Comparison of ENCODE assay signal across 25 cellular contexts in the genomic region with DNA sequence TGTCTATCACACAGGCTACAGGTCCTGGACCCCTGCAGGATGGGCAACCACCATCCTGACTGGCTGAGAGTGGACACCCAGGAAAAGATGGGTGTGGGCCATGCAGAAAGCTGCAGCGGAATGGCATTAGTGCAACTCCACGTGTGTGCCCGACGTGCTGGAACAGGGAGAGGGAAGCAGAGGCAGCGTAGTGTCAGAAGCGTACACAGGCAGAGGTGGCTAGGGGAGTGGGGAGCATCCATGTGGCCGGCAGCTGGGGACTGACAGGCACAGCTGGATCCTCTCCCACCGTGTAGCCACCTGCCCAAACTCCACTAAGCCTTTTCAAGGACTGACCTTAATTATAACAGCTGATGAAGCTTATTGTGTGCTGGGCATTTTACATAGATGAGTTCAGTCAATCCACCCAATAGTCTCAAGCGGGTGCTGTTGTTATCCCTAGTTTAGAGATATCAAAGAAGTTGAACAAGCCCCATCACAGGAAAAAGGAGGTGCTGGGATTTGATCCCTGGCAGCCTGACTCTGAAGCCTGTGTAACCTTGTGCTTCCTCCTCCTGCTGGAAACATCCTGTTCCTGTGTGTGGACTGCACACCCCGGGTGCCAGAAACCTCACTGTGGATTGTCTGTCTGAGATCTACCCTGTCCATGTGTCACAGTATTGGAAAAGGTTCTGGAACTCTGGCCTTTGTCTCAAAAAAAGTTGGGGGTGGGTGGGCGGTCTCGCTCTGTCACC.
DNase-seq lines count a peak whose midpoint lies in the region; ATAC-seq, FAIRE-seq and TF ChIP-seq lines count a peak whose summit lies in the region.
"Had no signal": no experiment of that assay in that cellular context is flagged by ENCODE, and none has a peak within 500 bp of the region (broad histone marks: within the 10 kb centered on the region; RNA-seq: fewer than 3 reads in every experiment).

No MANE protein-coding gene starts in this region.

- no peak overlapping the region for H3K4me2 ChIP-seq in OCI-LY1 (ENCODE audit: low read length)
- peak overlapping the region; percentile 65 for H3K4me2 ChIP-seq in HepG2 (ENCODE audit: low read depth, low read length)
- H3K4me2 ChIP-seq: KMS-11 had no signal

- H3K79me2 ChIP-seq in OCI-LY1 (ENCODE audit: insufficient read depth, low read length): peaks cover 8% of the 10 kb centered on the region; the same call in 1 of the 2 replicates
- H3K79me2 ChIP-seq in HepG2 (ENCODE audit: insufficient read depth, low read length): peaks cover 65% of the 10 kb centered on the region
- H3K79me2 ChIP-seq: parathyroid adenoma had no signal

- peaks cover 5% of the 10 kb centered on the region for H3K9me3 Mint-ChIP-seq in activated naive CD8-positive, alpha-beta T cell treated with anti-CD3 and anti-CD28 coated beads for 36 hours
- no peaks in the 10 kb centered on the region for H3K9me3 Mint-ChIP-seq in activated naive CD8-positive, alpha-beta T cell treated with anti-CD3 and anti-CD28 coated beads, Interleukin-2, amount 50 U/mL, for 24 hours
- H3K9me3 Mint-ChIP-seq: natural killer cell; stimulated activated effector memory CD8-positive, alpha-beta T cell treated with anti-CD3 and anti-CD28 coated beads, Interleukin-12 subunit alpha, Interleukin-12 subunit beta, amount 100 ng/mL, for 72 hours had no signal

- no peak for ATAC-seq in activated naive CD8-positive, alpha-beta T cell treated with anti-CD3 and anti-CD28 coated beads, Interleukin-2, amount 50 U/mL, for 24 hours
- ATAC-seq in HepG2: peak; percentile 19
- ATAC-seq in psoas muscle: no peak
- no peak for ATAC-seq in GM19452 (IDR thresholded peaks at IDR 0.05; ENCODE audit: unreplicated experiment)
- ATAC-seq: activated CD8-positive, alpha-beta T cell treated with anti-CD3 and anti-CD28 coated beads, Interleukin-2, amount 10 ng/mL, durations not matched to agents 7 days and 5 days; GM12878; natural killer cell; stimulated activated effector memory CD8-positive, alpha-beta T cell treated with anti-CD3 and anti-CD28 coated beads, Interleukin-12 subunit alpha, Interleukin-12 subunit beta, amount 100 ng/mL, for 72 hours had no signal

- BruUV-seq in HepG2 (replicated peaks; lab: Mats Ljungman, UMichigan): no TSS peak

- no peak for FAIRE-seq in HepG2 (lab: Jason Lieb, UNC)
- FAIRE-seq: GM12878 had no signal

- H3F3A ChIP-seq in OCI-LY1 (ENCODE audit: insufficient read depth, low read length): no peaks in the 10 kb centered on the region

- H3K4me1 ChIP-seq in OCI-LY1 (ENCODE audit: insufficient read depth, low read length, severe bottlenecking) (peaks cover 58% of the 10 kb centered on the region), HepG2 (ENCODE audit: insufficient read depth, low read length) (peaks cover 84% of the 10 kb centered on the region), psoas muscle (no peaks in the 10 kb centered on the region)
- H3K4me1 ChIP-seq: parathyroid adenoma, vagina had no signal

- H3K9me3 ChIP-seq in OCI-LY1 (ENCODE audit: low read length) (no peaks in the 10 kb centered on the region), HepG2 (ENCODE audit: low read length) (no peaks in the 10 kb centered on the region), psoas muscle (no peaks in the 10 kb centered on the region)
- H3K9me3 ChIP-seq: vagina had no signal

- H3K4me3 ChIP-seq in OCI-LY1 (ENCODE audit: low read depth, low read length, poor library complexity, severe bottlenecking): no peak overlapping the region
- H3K4me3 ChIP-seq in HepG2 (replicated peaks in 1 of 3; ENCODE audit: insufficient read depth in 1 of 3, low read depth in 2 of 3, low read length in 3 of 3): peak overlapping the region in 1 of 3 experiments; percentile 14; a peak in 2 of 6 replicates
- H3K4me3 ChIP-seq in psoas muscle: no peak overlapping the region
- H3K4me3 ChIP-seq: cardiac muscle cell, GM12878, vagina had no signal

- peak overlapping the region; percentile 2 for H3K27ac Mint-ChIP-seq in activated naive CD8-positive, alpha-beta T cell treated with anti-CD3 and anti-CD28 coated beads for 36 hours
- no peak overlapping the region for H3K27ac Mint-ChIP-seq in activated naive CD8-positive, alpha-beta T cell treated with anti-CD3 and anti-CD28 coated beads, Interleukin-2, amount 50 U/mL, for 24 hours
- H3K27ac Mint-ChIP-seq: activated T-cell treated with anti-CD3 and anti-CD28 coated beads, Interleukin-2, amount 50 U/mL, for 24 hours; natural killer cell; stimulated activated effector memory CD8-positive, alpha-beta T cell treated with anti-CD3 and anti-CD28 coated beads, Interleukin-12 subunit alpha, Interleukin-12 subunit beta, amount 100 ng/mL, for 72 hours had no signal

- H3K27ac ChIP-seq in OCI-LY1 (ENCODE audit: low read depth, low read length, poor library complexity, severe bottlenecking) (peak overlapping the region; percentile 92), HepG2 (ENCODE audit: extremely low read length, insufficient read depth, low read length) (peak overlapping the region; percentile 83), psoas muscle (no peak overlapping the region)
- H3K27ac ChIP-seq: cardiac muscle cell, KMS-11, parathyroid adenoma, vagina had no signal

- no peak for DNase-seq in activated naive CD8-positive, alpha-beta T cell treated with anti-CD3 and anti-CD28 coated beads for 36 hours
- no peak for DNase-seq in activated naive CD8-positive, alpha-beta T cell treated with anti-CD3 and anti-CD28 coated beads, Interleukin-2, amount 50 U/mL, for 24 hours
- DNase-seq in HepG2 (ENCODE audit: low spot score) (no peak), psoas muscle (no peak), iPS-NIHi11 (ENCODE audit: low spot score) (no peak)
- no peak for DNase-seq in effector CD8-positive, alpha-beta T cell (lab: John Stamatoyannopoulos, UW)
- DNase-seq: activated CD4-positive, CD25-positive, alpha-beta regulatory T cell treated with anti-CD3 and anti-CD28 coated beads, Interleukin-2, amount 50 U/mL, for 72 hours; activated CD8-positive, alpha-beta T cell treated with anti-CD3 and anti-CD28 coated beads, Interleukin-2, amount 10 ng/mL, durations not matched to agents 7 days and 5 days; activated naive CD4-positive, alpha-beta T cell; activated T-cell treated with anti-CD3 and anti-CD28 coated beads, Interleukin-2, amount 50 U/mL, for 24 hours; C1 segment of cervical spinal cord; DMS79; head of caudate nucleus; MV-4-11; natural killer cell; NCI-H1930; SW 1271 had no signal

- POLR2A ChIA-PET in HepG2 (lab: Yijun Ruan, JAX): interaction anchor here (2.5 kb wide), 1 partner anchor 112 kb away, joined by 17 read pairs; no protein-coding TSS in a partner anchor

- in situ Hi-C loops in HepG2 (cut with HindIII; ENCODE audit: extremely low pct_ligation_motif_present, low pct_unique_long_range_greater_than_20kb): loop anchor here (10.0 kb wide), 1 partner anchor 112 kb away; a partner anchor contains a TSS

- intact Hi-C loops in HepG2 (cut with micrococcal nuclease; ENCODE audit: unreplicated experiment): loop anchor here (5.0 kb wide), 1 partner anchor 189 kb away; a partner anchor contains a TSS
- intact Hi-C loops in psoas muscle (cut with DNase I): no loop called here

- H3K9ac ChIP-seq in OCI-LY1 (ENCODE audit: low read length): no peak overlapping the region; the same call in 1 of the 2 replicates
- peak overlapping the region; percentile 40 for H3K9ac ChIP-seq in HepG2 (ENCODE audit: insufficient read depth, low read depth, low read length)
- H3K9ac ChIP-seq: KMS-11, parathyroid adenoma had no signal

- peaks cover 66% of the 10 kb centered on the region for H3K4me1 Mint-ChIP-seq in activated naive CD8-positive, alpha-beta T cell treated with anti-CD3 and anti-CD28 coated beads for 36 hours
- H3K4me1 Mint-ChIP-seq in activated naive CD8-positive, alpha-beta T cell treated with anti-CD3 and anti-CD28 coated beads, Interleukin-2, amount 50 U/mL, for 24 hours: peaks cover 68% of the 10 kb centered on the region

- TF ChIP-seq CTCF in OCI-LY1 (IDR thresholded peaks at IDR 0.05; ENCODE audit: low read length) (no peak), HepG2 (CRISPR knock-in tag; IDR thresholded peaks at IDR 0.05) (no peak), psoas muscle (IDR thresholded peaks at IDR 0.05) (no peak)

- H3K27me3 Mint-ChIP-seq in activated naive CD8-positive, alpha-beta T cell treated with anti-CD3 and anti-CD28 coated beads for 36 hours: no peaks in the 10 kb centered on the region
- no peaks in the 10 kb centered on the region for H3K27me3 Mint-ChIP-seq in activated naive CD8-positive, alpha-beta T cell treated with anti-CD3 and anti-CD28 coated beads, Interleukin-2, amount 50 U/mL, for 24 hours
- H3K27me3 Mint-ChIP-seq: activated T-cell treated with anti-CD3 and anti-CD28 coated beads, Interleukin-2, amount 50 U/mL, for 24 hours had no signal

- TF ChIP-seq POLR2A in HepG2 (IDR thresholded peaks at IDR 0.05; ENCODE audit: insufficient read depth in 1 of 2, low read depth in 2 of 2, low read length in 2 of 2): no peak

- H3K4me3 Mint-ChIP-seq in activated naive CD8-positive, alpha-beta T cell treated with anti-CD3 and anti-CD28 coated beads for 36 hours: no peak overlapping the region
- H3K4me3 Mint-ChIP-seq in activated naive CD8-positive, alpha-beta T cell treated with anti-CD3 and anti-CD28 coated beads, Interleukin-2, amount 50 U/mL, for 24 hours: no peak overlapping the region
- H3K4me3 Mint-ChIP-seq: activated CD8-positive, alpha-beta T cell treated with anti-CD3 and anti-CD28 coated beads, Interleukin-2, amount 10 ng/mL, durations not matched to agents 7 days and 5 days; activated T-cell treated with anti-CD3 and anti-CD28 coated beads, Interleukin-2, amount 50 U/mL, for 24 hours; natural killer cell; stimulated activated effector memory CD8-positive, alpha-beta T cell treated with anti-CD3 and anti-CD28 coated beads, Interleukin-12 subunit alpha, Interleukin-12 subunit beta, amount 100 ng/mL, for 72 hours had no signal

- TF ChIP-seq RAD21 in HepG2 (CRISPR knock-in tag; IDR thresholded peaks at IDR 0.05): no peak

- CTCF ChIA-PET in HepG2 (lab: Yijun Ruan, JAX; ENCODE audit: low intra/inter-chr PET ratio, low total read pairs): no interaction called here

- 85% methylated on average over 12 of the region's 12 CpGs for WGBS in HepG2 (ENCODE audit: low lambda C conversion rate)
- WGBS in psoas muscle, 3 donors: 57 to 64% (median 64%) methylated on average over 12 of the region's 12 CpGs

- TF ChIP-seq EP300 in HepG2 (IDR thresholded peaks at IDR 0.05; ENCODE audit: low read depth in 2 of 2, low read length in 2 of 2) (no peak), HepG2 (CRISPR knock-in tag; IDR thresholded peaks at IDR 0.05; ENCODE audit: borderline replicate concordance) (no peak)

- H3K9me2 ChIP-seq in OCI-LY1 (ENCODE audit: low read depth, low read length): no peaks in the 10 kb centered on the region

- H2AFZ ChIP-seq in OCI-LY1 (ENCODE audit: low read length): no peak overlapping the region
- no peak overlapping the region for H2AFZ ChIP-seq in HepG2 (ENCODE audit: low read length)
- H2AFZ ChIP-seq: parathyroid adenoma had no signal

- H3K36me3 ChIP-seq in OCI-LY1 (ENCODE audit: insufficient read depth, low read length) (no peaks in the 10 kb centered on the region), HepG2 (replicated peaks in 1 of 2; ENCODE audit: control insufficient read depth in 1 of 2, insufficient read depth in 2 of 2, low read length in 2 of 2) (no peaks in the 10 kb centered on the region), psoas muscle (ENCODE audit: insufficient read depth in 1 of 2, low read depth in 1 of 2) (no peaks in the 10 kb centered on the region)
- H3K36me3 ChIP-seq: cardiac muscle cell, vagina had no signal

- no peaks in the 10 kb centered on the region for H4K20me1 ChIP-seq in OCI-LY1 (ENCODE audit: insufficient read depth, low read length)
- H4K20me1 ChIP-seq in HepG2 (ENCODE audit: insufficient read depth, low read length): no peaks in the 10 kb centered on the region

- H3K36me3 Mint-ChIP-seq in activated naive CD8-positive, alpha-beta T cell treated with anti-CD3 and anti-CD28 coated beads for 36 hours: peaks cover 23% of the 10 kb centered on the region
- H3K36me3 Mint-ChIP-seq in activated naive CD8-positive, alpha-beta T cell treated with anti-CD3 and anti-CD28 coated beads, Interleukin-2, amount 50 U/mL, for 24 hours (ENCODE audit: low read depth): peaks cover 20% of the 10 kb centered on the region
- H3K36me3 Mint-ChIP-seq: natural killer cell; stimulated activated effector memory CD8-positive, alpha-beta T cell treated with anti-CD3 and anti-CD28 coated beads, Interleukin-12 subunit alpha, Interleukin-12 subunit beta, amount 100 ng/mL, for 72 hours had no signal

- H3K27me3 ChIP-seq in OCI-LY1 (ENCODE audit: insufficient read depth, low read length) (no peaks in the 10 kb centered on the region), HepG2 (ENCODE audit: control insufficient read depth in 1 of 2, insufficient read depth in 2 of 2, low read length in 2 of 2) (no peaks in the 10 kb centered on the region), psoas muscle (ENCODE audit: insufficient read depth in 3 of 3, low read length in 2 of 3) (no peaks in the 10 kb centered on the region)
- H3K27me3 ChIP-seq: cardiac muscle cell, vagina had no signal
